ENCODE assay signal across 24 cellular contexts in genomic region chr1:90295534-90295933, GRCh38.
"Had no signal": no experiment of that assay in that cellular context is flagged by ENCODE, and none has a peak within 500 bp of the region (broad histone marks: within the 10 kb centered on the region; RNA-seq: fewer than 3 reads in every experiment).

No MANE protein-coding gene starts in this region.

- H3K4me1 Mint-ChIP-seq: naive thymus-derived CD4-positive, alpha-beta T cell; stimulated activated memory B cell treated with anti-CD40 and anti-IgM and Interleukin-4, amounts not matched to agents 10 μg/mL and 1 μg/mL and 100 μg/mL, for 72 hours had no signal

- H3K36me3 ChIP-seq: gastrocnemius medialis, neural progenitor cell, prostate gland, right atrium auricular region, sigmoid colon, transverse colon, upper lobe of right lung, uterus had no signal

- H3K36me3 Mint-ChIP-seq: mesothelial cell of epicardium; naive thymus-derived CD4-positive, alpha-beta T cell; neural progenitor cell; stimulated activated memory B cell treated with anti-CD40 and anti-IgM and Interleukin-4, amounts not matched to agents 10 μg/mL and 1 μg/mL and 100 μg/mL, for 72 hours had no signal

- H3K4me3 ChIP-seq: dorsolateral prefrontal cortex, gastrocnemius medialis, lung, neural progenitor cell, prostate gland, right atrium auricular region, sigmoid colon, transverse colon, upper lobe of right lung, uterus had no signal

- H3K4me3 Mint-ChIP-seq: mesothelial cell of epicardium; naive thymus-derived CD4-positive, alpha-beta T cell; nephron; neural progenitor cell; stimulated activated memory B cell treated with anti-CD40 and anti-IgM and Interleukin-4, amounts not matched to agents 10 μg/mL and 1 μg/mL and 100 μg/mL, for 72 hours had no signal

- H3K27ac Mint-ChIP-seq: mesothelial cell of epicardium; naive thymus-derived CD4-positive, alpha-beta T cell; nephron; neural progenitor cell; stimulated activated memory B cell treated with anti-CD40 and anti-IgM and Interleukin-4, amounts not matched to agents 10 μg/mL and 1 μg/mL and 100 μg/mL, for 72 hours had no signal

- H3K9ac ChIP-seq: neural progenitor cell, parathyroid adenoma had no signal

- H3K9me3 Mint-ChIP-seq: mesothelial cell of epicardium, nephron, neural progenitor cell had no signal

- H3K4me2 ChIP-seq: neural progenitor cell had no signal

- H3K79me2 ChIP-seq: parathyroid adenoma had no signal

- H3K9me3 ChIP-seq: gastrocnemius medialis, prostate gland, right atrium auricular region, sigmoid colon, transverse colon, upper lobe of right lung, uterus had no signal

- H3K4me1 ChIP-seq: gastrocnemius medialis, neural progenitor cell, parathyroid adenoma, prostate gland, right atrium auricular region, sigmoid colon, transverse colon, upper lobe of right lung, uterus had no signal

- DNase-seq: dorsolateral prefrontal cortex; effector CD4-positive, alpha-beta T cell; foreskin fibroblast; gastrocnemius medialis; left ventricle myocardium superior; mesenchymal stem cell; naive thymus-derived CD4-positive, alpha-beta T cell; sigmoid colon; stimulated activated CD4-positive, alpha-beta T cell treated with anti-CD3 and anti-CD28 coated beads, Interleukin-2, amount 100 ng/mL, for 24 hours; stimulated activated CD4-positive, alpha-beta T cell treated with anti-CD3 and anti-CD28 coated beads, Interleukin-4, amount 100 ng/mL, for 24 hours; stimulated activated naive CD8-positive, alpha-beta T cell treated with anti-CD3 and anti-CD28 coated beads, Interleukin-15, Interleukin-2, amounts not matched to agents 100 U/mL and 50 U/mL, for 24 hours; transverse colon; upper lobe of right lung; uterus had no signal

- H3K27me3 ChIP-seq: gastrocnemius medialis, neural progenitor cell, right atrium auricular region, sigmoid colon, transverse colon, upper lobe of right lung, uterus had no signal

- H3K27ac ChIP-seq: dorsolateral prefrontal cortex, epithelial cell of prostate, gastrocnemius medialis, neural progenitor cell, parathyroid adenoma, prostate gland, right atrium auricular region, sigmoid colon, transverse colon, upper lobe of right lung, uterus had no signal

- H2AFZ ChIP-seq: neural progenitor cell, parathyroid adenoma had no signal

- H3K27me3 Mint-ChIP-seq: stimulated activated memory B cell treated with anti-CD40 and anti-IgM and Interleukin-4, amounts not matched to agents 10 μg/mL and 1 μg/mL and 100 μg/mL, for 72 hours had no signal

- ATAC-seq: esophagus mucosa; gastrocnemius medialis; left ventricle myocardium superior; naive thymus-derived CD4-positive, alpha-beta T cell; stimulated activated memory B cell treated with anti-CD40 and anti-IgM and Interleukin-4, amounts not matched to agents 10 μg/mL and 1 μg/mL and 100 μg/mL, for 72 hours; stimulated activated naive CD8-positive, alpha-beta T cell treated with anti-CD3 and anti-CD28 coated beads, Interleukin-15, Interleukin-2, amounts not matched to agents 100 U/mL and 50 U/mL, for 24 hours; upper lobe of right lung had no signal
